22 cellular contexts compared by ENCODE assay signal in genomic region chr22:36727927-36728488, GRCh38. TPM values are rescaled to one million over a fixed set of nuclear protein-coding genes. Genes with fewer than 3 reads are reported as not detected.
DNase-seq lines count a peak whose midpoint lies in the region; ATAC-seq, FAIRE-seq and TF ChIP-seq lines count a peak whose summit lies in the region.
"Had no signal": no experiment of that assay in that cellular context is flagged by ENCODE, and none has a peak within 500 bp of the region (broad histone marks: within the 10 kb centered on the region; RNA-seq: fewer than 3 reads in every experiment).

No MANE protein-coding gene starts in this region.

- H2AFZ ChIP-seq in endothelial cell of umbilical vein (ENCODE audit: low read depth, low read length): no peak overlapping the region

- H3K9me3 ChIP-seq in endothelial cell of umbilical vein (replicated peaks; ENCODE audit: control insufficient read depth, insufficient read depth, low read length): no peaks in the 10 kb centered on the region
- H3K9me3 ChIP-seq in upper lobe of right lung: no peaks in the 10 kb centered on the region
- H3K9me3 ChIP-seq in CD8-positive, alpha-beta memory T cell (ENCODE audit: low read length): no peaks in the 10 kb centered on the region
- H3K9me3 ChIP-seq: BE2C had no signal

- POLR2A ChIA-PET in endothelial cell of umbilical vein (lab: Charles Lee): no interaction called here
- POLR2A ChIA-PET in CD8-positive, alpha-beta memory T cell (lab: Charles Lee): no interaction called here

- no peak for TF ChIP-seq POLR2A in endothelial cell of umbilical vein (IDR thresholded peaks at IDR 0.05; ENCODE audit: low read depth, low read length)

- no peaks in the 10 kb centered on the region for H3K79me2 ChIP-seq in endothelial cell of umbilical vein (ENCODE audit: control insufficient read depth, insufficient read depth, low read length)

- H3K36me3 Mint-ChIP-seq in osteocyte (ENCODE audit: unreplicated experiment): no peaks in the 10 kb centered on the region
- no peaks in the 10 kb centered on the region for H3K36me3 Mint-ChIP-seq in CD8-positive, alpha-beta memory T cell

- no peak overlapping the region for H3K4me3 ChIP-seq in bronchial epithelial cell (ENCODE audit: low read depth, low read length)
- no peak overlapping the region for H3K4me3 ChIP-seq in endothelial cell of umbilical vein (replicated peaks in 1 of 3; ENCODE audit: insufficient read depth in 1 of 3, low read depth in 1 of 3, low read length in 3 of 3)
- no peak overlapping the region for H3K4me3 ChIP-seq in upper lobe of right lung
- no peak overlapping the region for H3K4me3 ChIP-seq in CD8-positive, alpha-beta memory T cell (ENCODE audit: low read length)

- H3K9me3 Mint-ChIP-seq in osteocyte (ENCODE audit: unreplicated experiment): no peaks in the 10 kb centered on the region
- H3K9me3 Mint-ChIP-seq in CD8-positive, alpha-beta memory T cell: peaks cover 0 to 2% (median 0%) of the 10 kb centered on the region in 5 donors

- no peaks in the 10 kb centered on the region for H4K20me1 ChIP-seq in endothelial cell of umbilical vein (replicated peaks; ENCODE audit: control insufficient read depth, extremely low read depth, insufficient read depth, low read length)

- peaks cover 4% of the 10 kb centered on the region for H3K27me3 ChIP-seq in bronchial epithelial cell (ENCODE audit: control insufficient read depth, insufficient read depth, low read length)
- peaks cover 0 to 3% of the 10 kb centered on the region in 2 experiments for H3K27me3 ChIP-seq in endothelial cell of umbilical vein (ENCODE audit: control insufficient read depth in 2 of 2, insufficient read depth in 2 of 2, low read length in 2 of 2)
- peaks cover 18% of the 10 kb centered on the region for H3K27me3 ChIP-seq in upper lobe of right lung
- no peaks in the 10 kb centered on the region for H3K27me3 ChIP-seq in CD8-positive, alpha-beta memory T cell (ENCODE audit: insufficient read depth, low read length, poor library complexity, severe bottlenecking)
- H3K27me3 ChIP-seq in foreskin keratinocyte: peaks cover 7% of the 10 kb centered on the region
- H3K27me3 ChIP-seq: BE2C had no signal

- H3K4me3 Mint-ChIP-seq in osteocyte (ENCODE audit: unreplicated experiment): no peak overlapping the region
- H3K4me3 Mint-ChIP-seq in CD8-positive, alpha-beta memory T cell: no peak overlapping the region

- H3K4me1 Mint-ChIP-seq in osteocyte (ENCODE audit: unreplicated experiment): no peaks in the 10 kb centered on the region
- H3K4me1 Mint-ChIP-seq in CD8-positive, alpha-beta memory T cell: no peaks in the 10 kb centered on the region

- H3K4me2 ChIP-seq in endothelial cell of umbilical vein (ENCODE audit: insufficient read depth, low read length): no peak overlapping the region

- ATAC-seq in upper lobe of right lung (peak; percentile 8), foreskin keratinocyte (no peak)
- ATAC-seq: HCT116, Right ventricle myocardium inferior had no signal

- no peaks in the 10 kb centered on the region for H3K36me3 ChIP-seq in bronchial epithelial cell (ENCODE audit: control insufficient read depth, insufficient read depth, low read length)
- no peaks in the 10 kb centered on the region for H3K36me3 ChIP-seq in endothelial cell of umbilical vein (ENCODE audit: control insufficient read depth in 2 of 2, extremely low read depth in 1 of 2, insufficient read depth in 2 of 2, low read length in 2 of 2)
- no peaks in the 10 kb centered on the region for H3K36me3 ChIP-seq in upper lobe of right lung
- H3K36me3 ChIP-seq in CD8-positive, alpha-beta memory T cell (ENCODE audit: insufficient read depth, low read length): no peaks in the 10 kb centered on the region
- H3K36me3 ChIP-seq: BE2C had no signal

- FAIRE-seq in bronchial epithelial cell (lab: Jason Lieb, UNC) (peak; percentile 98), endothelial cell of umbilical vein (lab: Jason Lieb, UNC) (no peak)

- H3K27me3 Mint-ChIP-seq in osteocyte (ENCODE audit: unreplicated experiment): peaks cover 59% of the 10 kb centered on the region
- peaks cover 28 to 52% of the 10 kb centered on the region in 2 donors for H3K27me3 Mint-ChIP-seq in CD8-positive, alpha-beta memory T cell

- no peak overlapping the region for H3K9ac ChIP-seq in endothelial cell of umbilical vein (replicated peaks; ENCODE audit: extremely low read depth, insufficient read depth, low read length)

- no peaks in the 10 kb centered on the region for H3K9me1 ChIP-seq in endothelial cell of umbilical vein (replicated peaks; ENCODE audit: control insufficient read depth, extremely low read depth, insufficient read depth, low read length)

- no TSS peak for BruUV-seq in endothelial cell of umbilical vein (replicated peaks; lab: Mats Ljungman, UMichigan)

- H3K27ac ChIP-seq in endothelial cell of umbilical vein (ENCODE audit: insufficient read depth, low read depth, low read length) (no peak overlapping the region), upper lobe of right lung (no peak overlapping the region), foreskin keratinocyte (no peak overlapping the region)
- H3K27ac ChIP-seq in CD8-positive, alpha-beta memory T cell (ENCODE audit: low read depth, low read length): no peak overlapping the region

- no peak for DNase-seq in bronchial epithelial cell (ENCODE audit: low read depth)
- no peak for DNase-seq in endothelial cell of umbilical vein (ENCODE audit: low read depth, low spot score)
- peak; percentile 10 for DNase-seq in osteocyte (ENCODE audit: extremely low spot score, unreplicated experiment)
- DNase-seq in upper lobe of right lung: peak; percentile 7
- no peak for DNase-seq in nucleus accumbens (lab: John Stamatoyannopoulos, UW)
- no peak for DNase-seq in CD8-positive, alpha-beta memory T cell
- DNase-seq in stimulated activated naive CD4-positive, alpha-beta T cell treated with Interleukin-2 at 50 U/mL for 16 hours (lab: John Stamatoyannopoulos, UW): no peak
- no peak for DNase-seq in foreskin keratinocyte
- DNase-seq: BE2C, DMS79 treated with DMSO at 0.1 percent for 48 hours, Karpas-422, MV-4-11, NCI-H1105 treated with DMSO at 0.1 percent for 48 hours, NCI-H1694, NCI-H2081 treated with DMSO at 0.1 percent for 48 hours, NCI-H2171 treated with DMSO at 0.1 percent for 48 hours, NCI-H526 had no signal

- dilution Hi-C loops in endothelial cell of umbilical vein (cut with MboI; ENCODE audit: extremely low pct_ligation_motif_present, low sequenced_read_pairs): no loop called here

- CTCF ChIA-PET in endothelial cell of umbilical vein (lab: Charles Lee): no interaction called here
- CTCF ChIA-PET in CD8-positive, alpha-beta memory T cell (lab: Charles Lee): no interaction called here

- TF ChIP-seq CTCF in bronchial epithelial cell (IDR thresholded peaks at IDR 0.05; ENCODE audit: insufficient read depth, low read length, severe bottlenecking): no peak
- TF ChIP-seq CTCF in endothelial cell of umbilical vein (IDR thresholded peaks at IDR 0.05; ENCODE audit: extremely low read depth in 1 of 2, insufficient read depth in 1 of 2, low read depth in 1 of 2, low read length in 2 of 2): no peak
- no peak for TF ChIP-seq CTCF in osteocyte (IDR thresholded peaks at IDR 0.05)
- no peak for TF ChIP-seq CTCF in upper lobe of right lung (IDR thresholded peaks at IDR 0.05)
- no peak for TF ChIP-seq CTCF in foreskin keratinocyte (conservative IDR thresholded peaks at IDR 0.05)

- H3K4me1 ChIP-seq in endothelial cell of umbilical vein (ENCODE audit: control insufficient read depth, extremely low read depth, insufficient read depth, low read length) (no peaks in the 10 kb centered on the region), upper lobe of right lung (no peaks in the 10 kb centered on the region), foreskin keratinocyte (no peaks in the 10 kb centered on the region)
- no peaks in the 10 kb centered on the region for H3K4me1 ChIP-seq in CD8-positive, alpha-beta memory T cell (ENCODE audit: insufficient read depth, low read length)
- H3K4me1 ChIP-seq: BE2C had no signal

- no peak overlapping the region for H3K27ac Mint-ChIP-seq in osteocyte (ENCODE audit: unreplicated experiment)
- H3K27ac Mint-ChIP-seq in CD8-positive, alpha-beta memory T cell: no peak overlapping the region

- intact Hi-C loops in endothelial cell of umbilical vein (cut with micrococcal nuclease) (loop anchor here (10.0 kb wide), 1 partner anchor 93 kb away; no protein-coding TSS in a partner anchor), upper lobe of right lung (cut with DNase I) (no loop called here)

RNA-seq across cellular contexts. Expression of gene CACNG2, which starts 24.5 kb away (rescaled TPM):
- total RNA-seq in bronchial epithelial cell (not detected in 2 replicates), endothelial cell of umbilical vein (not detected in 2 replicates), osteocyte (not detected in 2 replicates), upper lobe of right lung (not detected), foreskin keratinocyte (not detected in 2 replicates)
- polyA plus RNA-seq in endothelial cell of umbilical vein (not detected in 2 replicates), foreskin keratinocyte (not detected in 2 replicates)
- polyA plus RNA-seq in endothelial cell of umbilical vein (2011; cell fraction: cytosol; rRNA removed): not detected in 2 replicates
- polyA plus RNA-seq in endothelial cell of umbilical vein (2011; cell fraction: nucleus; rRNA removed): not detected in 2 replicates
- polyA plus RNA-seq in endothelial cell of umbilical vein (2012): not detected in 2 replicates
- polyA minus RNA-seq in endothelial cell of umbilical vein: not detected in 2 replicates
- not detected for polyA minus RNA-seq in endothelial cell of umbilical vein (2011; cell fraction: cytosol; rRNA and poly(A)+ RNA removed)
- polyA minus RNA-seq in endothelial cell of umbilical vein (2011; cell fraction: nucleus; rRNA and poly(A)+ RNA removed): not detected in 2 replicates
- not detected for total RNA-seq in CD8-positive, alpha-beta memory T cell
- not detected for polyA plus RNA-seq in CD8-positive, alpha-beta memory T cell
- total RNA-seq: A673, M059J, Right ventricle myocardium inferior, SK-MEL-5 had no signal

RNA-seq across cellular contexts. Expression of gene IFT27, which starts 47.9 kb away (rescaled TPM):
- total RNA-seq in bronchial epithelial cell (10.8 and 15.5 TPM in 2 replicates), endothelial cell of umbilical vein (30.5 and 33.7 TPM in 2 replicates), osteocyte (30.5 and 36.9 TPM in 2 replicates), upper lobe of right lung (21.5 TPM), foreskin keratinocyte (13.4 and 13.5 TPM in 2 replicates)
- polyA plus RNA-seq in endothelial cell of umbilical vein (28.2 and 29.9 TPM in 2 replicates), foreskin keratinocyte (16.8 and 17.7 TPM in 2 replicates)
- 19.3 and 22.9 TPM in 2 replicates for polyA plus RNA-seq in endothelial cell of umbilical vein (2011; cell fraction: cytosol; rRNA removed)
- polyA plus RNA-seq in endothelial cell of umbilical vein (2011; cell fraction: nucleus; rRNA removed): 90.3 and 98.1 TPM in 2 replicates
- 23.0 and 23.7 TPM in 2 replicates for polyA plus RNA-seq in endothelial cell of umbilical vein (2012)
- polyA minus RNA-seq in endothelial cell of umbilical vein: 18.3 and 22.5 TPM in 2 replicates
- polyA minus RNA-seq in endothelial cell of umbilical vein (2011; cell fraction: cytosol; rRNA and poly(A)+ RNA removed): 6.8 TPM
- polyA minus RNA-seq in endothelial cell of umbilical vein (2011; cell fraction: nucleus; rRNA and poly(A)+ RNA removed): 18.1 and 21.9 TPM in 2 replicates
- 10 to 100 TPM; 24.9 to 26.5 TPM for total RNA-seq in CD8-positive, alpha-beta memory T cell
- 9.7 TPM for polyA plus RNA-seq in CD8-positive, alpha-beta memory T cell

Comparison
In these comparisons a context has a peak if more than half of its experiments do, and no peak if none do; other contexts are left out.
1. DNase-seq: peak in osteocyte (single experiment) and upper lobe of right lung (single experiment); none in bronchial epithelial cell (single experiment), endothelial cell of umbilical vein (single experiment), nucleus accumbens (0 of 56), CD8-positive, alpha-beta memory T cell (0 of 5), stimulated activated naive CD4-positive, alpha-beta T cell treated with Interleukin-2 at 50 U/mL for 16 hours (single experiment) and foreskin keratinocyte (0 of 2).